ENCODE assay signal across 9 cellular contexts in genomic region chr2:55771612-55772011, GRCh38.
DNase-seq lines count a peak whose midpoint lies in the region; ATAC-seq, FAIRE-seq and TF ChIP-seq lines count a peak whose summit lies in the region.
"Had no signal": no experiment of that assay in that cellular context is flagged by ENCODE, and none has a peak within 500 bp of the region (broad histone marks: within the 10 kb centered on the region; RNA-seq: fewer than 3 reads in every experiment).

No MANE protein-coding gene starts in this region.

- CTCF ChIA-PET in activated CD4-positive, alpha-beta T cell treated with anti-CD3 and anti-CD28 coated beads, Interleukin-2, amount 10 ng/mL, durations not matched to agents 7 days and 5 days (lab: Charles Lee) = interaction anchor here (0.6 kb wide), 1 partner anchor 249 kb away, joined by 3 read pairs; no protein-coding TSS in a partner anchor

- H3K36me3 ChIP-seq in right lobe of liver = no peaks in the 10 kb centered on the region

- no peaks in the 10 kb centered on the region for H3K27me3 ChIP-seq in right lobe of liver

- intact Hi-C loops in right lobe of liver (cut with DNase I) = loop anchor here in 1 of 2 donors (10.0 kb wide), 1 partner anchor 193 kb away; no protein-coding TSS in a partner anchor

- no peaks in the 10 kb centered on the region for H3K9me3 ChIP-seq in right lobe of liver

- no peak overlapping the region for H3K27ac Mint-ChIP-seq in activated CD4-positive, alpha-beta T cell treated with anti-CD3 and anti-CD28 coated beads, Interleukin-2, amount 10 ng/mL, durations not matched to agents 7 days and 5 days

- no peak overlapping the region for H3K27ac ChIP-seq in right lobe of liver

- H3K4me3 Mint-ChIP-seq in activated CD4-positive, alpha-beta T cell treated with anti-CD3 and anti-CD28 coated beads, Interleukin-2, amount 10 ng/mL, durations not matched to agents 7 days and 5 days = no peak overlapping the region

- no peaks in the 10 kb centered on the region for H3K4me1 Mint-ChIP-seq in activated CD4-positive, alpha-beta T cell treated with anti-CD3 and anti-CD28 coated beads, Interleukin-2, amount 10 ng/mL, durations not matched to agents 7 days and 5 days

- H3K36me3 Mint-ChIP-seq in activated CD4-positive, alpha-beta T cell treated with anti-CD3 and anti-CD28 coated beads, Interleukin-2, amount 10 ng/mL, durations not matched to agents 7 days and 5 days (ENCODE audit: low read depth) = no peaks in the 10 kb centered on the region

- TF ChIP-seq CTCF in D721Med (IDR thresholded peaks at IDR 0.05; ENCODE audit: insufficient read depth, missing control alignments) (peak; percentile 36), LNCaP clone FGC (IDR thresholded peaks at IDR 0.05; ENCODE audit: control insufficient read depth, extremely low read depth, insufficient read depth) (peak; percentile 28; the same call in 1 of the 2 replicates), astrocyte of the cerebellum (IDR thresholded peaks at IDR 0.05; ENCODE audit: low read depth, low read length, missing control alignments) (peak; percentile 28), right lobe of liver (IDR thresholded peaks at IDR 0.05) (peak; percentile 54 to 71 (median 59))

- DNase-seq in D721Med (ENCODE audit: insufficient read length, low spot score) (no peak), LNCaP clone FGC (ENCODE audit: low read depth) (peak; percentile 3), astrocyte of the cerebellum (ENCODE audit: low read depth) (peak; percentile 35), right lobe of liver (no peak), hypothalamus (lab: John Stamatoyannopoulos, UW) (no peak), iPS-NIHi7 (ENCODE audit: extremely low spot score) (no peak), COLO668 (lab: John Stamatoyannopoulos, UW; ENCODE audit: unreplicated experiment) (no peak)
- DNase-seq in activated CD4-positive, alpha-beta T cell treated with anti-CD3 and anti-CD28 coated beads, Interleukin-2, amount 10 ng/mL, durations not matched to agents 7 days and 5 days = no peak
- DNase-seq: left cardiac atrium had no signal

- H3K9me3 Mint-ChIP-seq in activated CD4-positive, alpha-beta T cell treated with anti-CD3 and anti-CD28 coated beads, Interleukin-2, amount 10 ng/mL, durations not matched to agents 7 days and 5 days = no peaks in the 10 kb centered on the region

- peak in 2 of 4 donors; percentile 36 to 49 for ATAC-seq in right lobe of liver

- no peak for TF ChIP-seq POLR2A in right lobe of liver (IDR thresholded peaks at IDR 0.05)

- H3K4me3 ChIP-seq in LNCaP clone FGC (ENCODE audit: low read depth, low read length) = no peak overlapping the region
- H3K4me3 ChIP-seq in astrocyte of the cerebellum (ENCODE audit: low read depth, low read length) = no peak overlapping the region
- no peak overlapping the region for H3K4me3 ChIP-seq in right lobe of liver

- no peak for FAIRE-seq in D721Med (lab: Jason Lieb, UNC)

- POLR2A ChIA-PET in activated CD4-positive, alpha-beta T cell treated with anti-CD3 and anti-CD28 coated beads, Interleukin-2, amount 10 ng/mL, durations not matched to agents 7 days and 5 days (lab: Charles Lee) = no interaction called here

- in situ Hi-C loops in astrocyte of the cerebellum (cut with HindIII; ENCODE audit: low sequenced_read_pairs) = no loop called here

- peaks cover 6% of the 10 kb centered on the region for H3K27me3 Mint-ChIP-seq in activated CD4-positive, alpha-beta T cell treated with anti-CD3 and anti-CD28 coated beads, Interleukin-2, amount 10 ng/mL, durations not matched to agents 7 days and 5 days

- 14% methylated on average over 2 of the region's 2 CpGs for WGBS in right lobe of liver (ENCODE audit: insufficient coverage, low coverage, low lambda C conversion rate, missing lambda C conversion rate)

- no peaks in the 10 kb centered on the region for H3K4me1 ChIP-seq in right lobe of liver

Comparison
In these comparisons a context has a peak if more than half of its experiments do, and no peak if none do; other contexts are left out.
1. DNase-seq: peak in LNCaP clone FGC (single experiment) and astrocyte of the cerebellum (single experiment); none in D721Med (single experiment), right lobe of liver (0 of 3), hypothalamus (0 of 51), iPS-NIHi7 (single experiment), COLO668 (single experiment) and activated CD4-positive, alpha-beta T cell treated with anti-CD3 and anti-CD28 coated beads, Interleukin-2, amount 10 ng/mL, durations not matched to agents 7 days and 5 days (single experiment).
2. Peak in every context shown above with its lines, with median percentiles within 50 percentile points of each other: CTCF ChIP-seq.